8 cellular contexts compared by ENCODE assay signal in genomic region chr19:55383279-55383788, GRCh38. TPM values are rescaled to one million over a fixed set of nuclear protein-coding genes. Genes with fewer than 3 reads are reported as not detected.
DNase-seq lines count a peak whose midpoint lies in the region; ATAC-seq and TF ChIP-seq lines count a peak whose summit lies in the region.

No MANE protein-coding gene starts in this region.

- H3K9ac ChIP-seq in NT2/D1 (ENCODE audit: insufficient read length, low read depth), result peak overlapping the region; percentile 83

- H3K9me3 ChIP-seq in NT2/D1 (ENCODE audit: insufficient read depth, low read length) (no peaks in the 10 kb centered on the region), psoas muscle (no peaks in the 10 kb centered on the region), testis (no peaks in the 10 kb centered on the region)
- H3K9me3 ChIP-seq in effector memory CD4-positive, alpha-beta T cell (ENCODE audit: control insufficient read depth, low read length), result no peaks in the 10 kb centered on the region

- ATAC-seq in psoas muscle (no peak), GM21390 (IDR thresholded peaks at IDR 0.05; ENCODE audit: unreplicated experiment) (no peak)

- intact Hi-C loops in psoas muscle (cut with DNase I), result loop anchor here (5.0 to 10.0 kb wide), 4 partner anchors 41 to 271 kb away; partner anchors contain the start of genes U2AF2 (in 1 of the 2) and ZNF784 (in 1 of the 2)
- intact Hi-C loops in testis (cut with DNase I; ENCODE audit: low total_unique reads), result loop anchor here (5.0 kb wide), 1 partner anchor 41 kb away; no protein-coding TSS in a partner anchor

- WGBS in psoas muscle, 3 donors, result 12 to 21% (median 13%) methylated on average over 16 to 31 of the region's 31 CpGs
- 9 to 15% methylated on average over 18 to 31 of the region's 31 CpGs for WGBS in testis, 2 donors

- DNase-seq in GM12864 (ENCODE audit: low read depth) (no peak), NT2/D1 (ENCODE audit: low read depth, low spot score) (no peak), psoas muscle (no peak), DMS 273 treated with DMSO at 0.1 percent for 48 hours (lab: John Stamatoyannopoulos, UW) (no peak), testis (no peak), AG08395 (ENCODE audit: low spot score) (no peak)
- no peak for DNase-seq in effector memory CD4-positive, alpha-beta T cell

- H3K27ac ChIP-seq in effector memory CD4-positive, alpha-beta T cell (ENCODE audit: insufficient read depth, low read length, poor library complexity, severe bottlenecking), result peak overlapping the region; percentile 12
- H3K27ac ChIP-seq in psoas muscle, result peak overlapping the region; percentile 58
- H3K27ac ChIP-seq in testis, result peak overlapping the region in 1 of 2 donors; percentile 39

- H3K27me3 ChIP-seq in NT2/D1 (ENCODE audit: insufficient read depth, insufficient read length) (peaks cover 12% of the 10 kb centered on the region), psoas muscle (ENCODE audit: insufficient read depth in 3 of 3, low read length in 2 of 3) (no peaks in the 10 kb centered on the region), testis (no peaks in the 10 kb centered on the region)
- no peaks in the 10 kb centered on the region for H3K27me3 ChIP-seq in effector memory CD4-positive, alpha-beta T cell (replicated peaks; ENCODE audit: control insufficient read depth, insufficient read depth, low read length, poor library complexity, severe bottlenecking)

- H3K4me1 ChIP-seq in NT2/D1 (ENCODE audit: insufficient read depth, insufficient read length) (peaks cover 14% of the 10 kb centered on the region), psoas muscle (peaks cover 25% of the 10 kb centered on the region), testis (peaks cover 34% of the 10 kb centered on the region)
- H3K4me1 ChIP-seq in effector memory CD4-positive, alpha-beta T cell (ENCODE audit: control insufficient read depth, insufficient read depth, low read length, poor library complexity, severe bottlenecking), result peaks cover 42% of the 10 kb centered on the region

- TF ChIP-seq CTCF in GM12864 (IDR thresholded peaks at IDR 0.05; ENCODE audit: low read depth, low read length, missing control alignments), result peak; percentile 8
- no peak for TF ChIP-seq CTCF in psoas muscle (IDR thresholded peaks at IDR 0.05)
- no peak for TF ChIP-seq CTCF in testis (IDR thresholded peaks at IDR 0.05)

- no peak for TF ChIP-seq POLR2A in testis (IDR thresholded peaks at IDR 0.05)

- H3K4me3 ChIP-seq in GM12864 (ENCODE audit: low read depth, low read length), result peak overlapping the region; percentile 67
- peak overlapping the region; percentile 37 for H3K4me3 ChIP-seq in NT2/D1 (ENCODE audit: insufficient read length, low read depth)
- peak overlapping the region; percentile 27 for H3K4me3 ChIP-seq in effector memory CD4-positive, alpha-beta T cell (ENCODE audit: insufficient read depth, low read depth, low read length, poor library complexity, severe bottlenecking)
- H3K4me3 ChIP-seq in psoas muscle, result peak overlapping the region; percentile 81
- H3K4me3 ChIP-seq in testis, result peak overlapping the region in 1 of 2 donors; percentile 6

- H3K36me3 ChIP-seq in NT2/D1 (ENCODE audit: insufficient read depth, insufficient read length, low read length), result peaks cover 25% of the 10 kb centered on the region
- peaks cover 16% of the 10 kb centered on the region for H3K36me3 ChIP-seq in effector memory CD4-positive, alpha-beta T cell (ENCODE audit: control insufficient read depth, insufficient read depth, low read length)
- H3K36me3 ChIP-seq in psoas muscle (ENCODE audit: insufficient read depth in 1 of 2, low read depth in 1 of 2), result peaks cover 3 to 20% of the 10 kb centered on the region in 2 donors
- no peaks in the 10 kb centered on the region for H3K36me3 ChIP-seq in testis (ENCODE audit: low read depth, missing control alignments)

RNA-seq across cellular contexts. Expression of gene TMEM238, which starts 0.8 kb away (rescaled TPM):
- 1 to 10 TPM in 2 of 4 donors, under 1 TPM in 2; 0.28 to 2.9 (median 0.91) TPM for total RNA-seq in psoas muscle
- polyA plus RNA-seq in psoas muscle, result under 1 TPM in 2 of 3 donors, not detected in 1; 0.10 to 0.17 TPM
- 1 to 10 TPM; 1.7 to 6.4 TPM for total RNA-seq in testis
- polyA plus RNA-seq in testis (ENCODE audit: insufficient read depth, low read depth, low replicate concordance), result 0.91 TPM

RNA-seq across cellular contexts. Expression of gene RPL28, which starts 2.4 kb away (rescaled TPM):
- total RNA-seq in psoas muscle, result 100 to 1,000 TPM; 548 to 810 (median 665) TPM
- 1,000 to 10,000 TPM in 1 of 3 donors, 100 to 1,000 TPM in 2; 547 to 1,362 (median 786) TPM for polyA plus RNA-seq in psoas muscle
- total RNA-seq in testis, result 100 to 1,000 TPM; 284 to 624 TPM
- polyA plus RNA-seq in testis (ENCODE audit: insufficient read depth, low read depth, low replicate concordance), result 1,024 TPM

RNA-seq across cellular contexts. Expression of gene TMEM190, which starts 6.7 kb away (rescaled TPM):
- not detected for total RNA-seq in psoas muscle
- not detected for polyA plus RNA-seq in psoas muscle
- 10 to 100 TPM; 12.9 to 19.2 TPM for total RNA-seq in testis
- 35.4 TPM for polyA plus RNA-seq in testis (ENCODE audit: insufficient read depth, low read depth, low replicate concordance)

RNA-seq across cellular contexts. Expression of gene IL11, which starts 13.1 kb away (rescaled TPM):
- total RNA-seq in psoas muscle (not detected), testis (1 to 10 TPM; 2.0 to 2.1 TPM)
- polyA plus RNA-seq in psoas muscle (under 1 TPM in 1 of 3 donors, not detected in 2; 0.06 TPM), testis (ENCODE audit: insufficient read depth, low read depth, low replicate concordance) (1.2 TPM)

RNA-seq across cellular contexts. Expression of gene GARIN5B, which starts 20.3 kb away (rescaled TPM):
- total RNA-seq in psoas muscle, result not detected
- not detected for polyA plus RNA-seq in psoas muscle
- total RNA-seq in testis, result 10 to 100 TPM; 11.3 to 28.2 TPM
- polyA plus RNA-seq in testis (ENCODE audit: insufficient read depth, low read depth, low replicate concordance), result 49.6 TPM

Comparison
In these comparisons a context has a peak if more than half of its experiments do, and no peak if none do; other contexts are left out.
1. RNA of gene TMEM190, which starts 6.7 kb away (total RNA-seq): 12.9 to 19.2 TPM in testis; not detected in psoas muscle; every median in the first group is over 10 times any median in the second.